8 cellular contexts compared by ENCODE assay signal in the genomic region with DNA sequence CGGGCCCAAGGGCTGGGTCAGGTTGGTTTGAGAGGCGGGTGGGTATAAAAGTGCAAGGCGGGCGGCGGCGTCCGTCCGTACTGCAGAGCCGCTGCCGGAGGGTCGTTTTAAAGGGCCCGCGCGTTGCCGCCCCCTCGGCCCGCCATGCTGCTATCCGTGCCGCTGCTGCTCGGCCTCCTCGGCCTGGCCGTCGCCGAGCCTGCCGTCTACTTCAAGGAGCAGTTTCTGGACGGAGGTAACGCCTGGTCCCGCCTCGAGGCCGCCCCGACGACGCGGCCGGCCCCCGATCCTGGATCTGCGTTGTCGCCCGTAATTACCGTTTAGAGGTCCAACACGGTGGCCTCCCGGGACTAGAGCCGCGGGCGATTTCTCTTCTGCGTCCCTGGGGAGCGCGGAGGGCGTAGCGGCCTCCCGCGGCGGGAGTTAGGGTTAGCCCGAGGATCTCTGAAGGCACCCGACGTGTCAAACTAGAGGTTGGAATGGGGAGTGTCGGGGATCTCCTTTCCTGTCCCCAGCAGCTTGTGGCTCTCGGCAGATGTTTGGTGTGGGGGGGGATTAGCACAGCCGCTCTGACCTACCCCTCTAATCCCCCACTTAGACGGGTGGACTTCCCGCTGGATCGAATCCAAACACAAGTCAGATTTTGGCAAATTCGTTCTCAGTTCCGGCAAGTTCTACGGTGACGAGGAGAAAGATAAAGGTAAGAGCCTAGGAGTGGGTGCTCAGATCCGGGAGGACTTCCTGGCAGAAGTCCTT. TPM values are rescaled to one million over a fixed set of nuclear protein-coding genes. Genes with fewer than 3 reads are reported as not detected.
DNase-seq lines count a peak whose midpoint lies in the region; ATAC-seq and TF ChIP-seq lines count a peak whose summit lies in the region.

A gene (plus strand): TSS at position 74 of the 756 bp plus-strand sequence. CDS start 71 bp downstream, at position 145.

- H3K9ac ChIP-seq in SU-DHL-6 (ENCODE audit: low read length) = peak within 1 kb of the TSS; percentile 98

- POLR2A ChIA-PET in GM10248 (lab: Yijun Ruan, JAX) = interaction anchor here (0.5 to 1.7 kb wide), 10 partner anchors 9 to 223 kb away, joined by 3 to 6 read pairs (median 4); a partner anchor contains a TSS

- peaks cover 28% of the 10 kb centered on the region for H3K79me2 ChIP-seq in SU-DHL-6 (ENCODE audit: insufficient read depth, low read length)

- H3K36me3 ChIP-seq in SU-DHL-6 (ENCODE audit: low read length) = peaks cover 28% of the 10 kb centered on the region
- H3K36me3 ChIP-seq in effector memory CD4-positive, alpha-beta T cell (ENCODE audit: control insufficient read depth, insufficient read depth, low read length) = peaks cover 37% of the 10 kb centered on the region
- peaks cover 49% of the 10 kb centered on the region for H3K36me3 ChIP-seq in mesodermal cell (ENCODE audit: control insufficient read depth, insufficient read depth, low read length)

- H3K4me2 ChIP-seq in SU-DHL-6 (ENCODE audit: low read depth, low read length, poor library complexity, severe bottlenecking) = peak within 1 kb of the TSS; percentile 85

- H3F3A ChIP-seq in SU-DHL-6 (ENCODE audit: insufficient read depth) = peaks cover 70% of the 10 kb centered on the region

- WGBS in mesodermal cell (ENCODE audit: insufficient coverage in 2 of 2), 2 experiments = 0 to 1% methylated on average over 52 to 57 of the region's 67 CpGs

- H3K4me1 ChIP-seq in effector memory CD4-positive, alpha-beta T cell (ENCODE audit: control insufficient read depth, insufficient read depth, low read length, poor library complexity, severe bottlenecking) = peaks cover 30% of the 10 kb centered on the region
- H3K4me1 ChIP-seq in mesodermal cell (ENCODE audit: control insufficient read depth, insufficient read depth, low read length, poor library complexity, severe bottlenecking) = peaks cover 21% of the 10 kb centered on the region

- H3K9me3 ChIP-seq in SU-DHL-6 (ENCODE audit: insufficient read depth, low read length) = no peaks in the 10 kb centered on the region
- H3K9me3 ChIP-seq in effector memory CD4-positive, alpha-beta T cell (ENCODE audit: control insufficient read depth, low read length) = no peaks in the 10 kb centered on the region
- H3K9me3 ChIP-seq in mesodermal cell (ENCODE audit: control insufficient read depth, low read length) = no peaks in the 10 kb centered on the region

- peak within 1 kb of the TSS; percentile 92 for H3K27ac ChIP-seq in SU-DHL-6 (ENCODE audit: low read depth, low read length)
- peak within 1 kb of the TSS; percentile 86 for H3K27ac ChIP-seq in effector memory CD4-positive, alpha-beta T cell (ENCODE audit: insufficient read depth, low read length, poor library complexity, severe bottlenecking)
- H3K27ac ChIP-seq in mesodermal cell (ENCODE audit: low read depth, low read length, severe bottlenecking) = peak within 1 kb of the TSS; percentile 91

- CTCF ChIA-PET in GM10248 (lab: Yijun Ruan, JAX) = interaction anchor here (0.9 to 1.4 kb wide), 2 partner anchors 27 kb away, joined by 3 read pairs; no protein-coding TSS in a partner anchor

- H2AFZ ChIP-seq in SU-DHL-6 (ENCODE audit: low read depth, low read length, severe bottlenecking) = peak within 1 kb of the TSS; percentile 94

- no peaks in the 10 kb centered on the region for H3K27me3 ChIP-seq in SU-DHL-6 (ENCODE audit: low read length)
- H3K27me3 ChIP-seq in effector memory CD4-positive, alpha-beta T cell (replicated peaks; ENCODE audit: control insufficient read depth, insufficient read depth, low read length, poor library complexity, severe bottlenecking) = no peaks in the 10 kb centered on the region

- ATAC-seq in HG02840 (IDR thresholded peaks at IDR 0.05; ENCODE audit: low FRiP score, unreplicated experiment) (peak; percentile 5), GM19324 (IDR thresholded peaks at IDR 0.05; ENCODE audit: low FRiP score, unreplicated experiment) (no peak)

- no peaks in the 10 kb centered on the region for H3K9me2 ChIP-seq in SU-DHL-6 (replicated peaks; ENCODE audit: insufficient read depth, low read length)

- H4K20me1 ChIP-seq in SU-DHL-6 (ENCODE audit: low read depth, low read length) = peaks cover 14% of the 10 kb centered on the region

- no peak for DNase-seq in GM10248 (ENCODE audit: extremely low spot score)
- peak in 1 of 3 donors; percentile 5 for DNase-seq in effector memory CD4-positive, alpha-beta T cell
- DNase-seq in ureter (ENCODE audit: low spot score) = no peak
- no peak for DNase-seq in SK-N-DZ (ENCODE audit: low spot score)

- TF ChIP-seq CTCF in GM10248 (IDR thresholded peaks at IDR 0.05; ENCODE audit: control extremely low read depth, extremely low read depth, low read depth, missing control alignments) = peak; percentile 3
- no peak for TF ChIP-seq CTCF in SU-DHL-6 (IDR thresholded peaks at IDR 0.05; ENCODE audit: insufficient read depth, low read length, poor library complexity, severe bottlenecking)

- H3K4me3 ChIP-seq in SU-DHL-6 (ENCODE audit: insufficient read depth, low read length, poor library complexity, severe bottlenecking) (peak within 1 kb of the TSS; percentile 73), mesodermal cell (ENCODE audit: extremely low read depth, insufficient read depth, low read length, poor library complexity, severe bottlenecking) (peak within 1 kb of the TSS; percentile 100)
- peak within 1 kb of the TSS; percentile 90 for H3K4me3 ChIP-seq in effector memory CD4-positive, alpha-beta T cell (ENCODE audit: insufficient read depth, low read depth, low read length, poor library complexity, severe bottlenecking)

RNA-seq across cellular contexts. Expression of the gene that starts here (rescaled TPM):
- 1,361 TPM for polyA plus RNA-seq in mesodermal cell (2013, experiment 1 of 2)
- polyA plus RNA-seq in mesodermal cell (2013, experiment 2 of 2) = 1,238 TPM
- 643 TPM for total RNA-seq in ureter
- 519 and 594 TPM in 2 replicates for polyA plus RNA-seq in SK-N-DZ (2014; cell fraction: cytosol; rRNA removed)
- 267 and 339 TPM in 2 replicates for polyA plus RNA-seq in SK-N-DZ (2014; cell fraction: nucleus; rRNA removed)
